1 cellular context compared by ENCODE assay signal in the genomic region with DNA sequence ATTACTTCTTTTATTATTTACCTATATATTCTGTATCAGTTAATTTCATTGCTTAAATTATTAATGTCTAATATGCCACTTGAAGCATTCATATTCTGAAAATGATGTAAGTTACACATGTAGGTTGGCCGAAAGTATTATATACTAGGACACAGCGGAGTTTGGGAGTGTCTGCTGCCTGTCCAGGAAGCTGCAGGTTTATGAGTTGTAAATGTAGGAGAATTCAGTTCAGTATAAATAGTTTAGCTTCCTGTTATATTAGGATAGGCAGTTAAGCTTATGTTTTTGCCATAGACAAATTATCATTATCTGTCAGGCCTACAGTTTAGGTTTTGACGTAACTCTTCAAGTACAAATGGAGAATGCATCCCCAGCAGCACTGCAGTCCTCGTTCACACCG.
TF ChIP-seq lines count a peak whose summit lies in the region.

No MANE protein-coding gene starts in this region.

TF ChIP-seq in A549, 52 proteins besides CTCF, POLR2A, EP300 and RAD21 (continued from another document):
- TF ChIP-seq, protein P1, sequence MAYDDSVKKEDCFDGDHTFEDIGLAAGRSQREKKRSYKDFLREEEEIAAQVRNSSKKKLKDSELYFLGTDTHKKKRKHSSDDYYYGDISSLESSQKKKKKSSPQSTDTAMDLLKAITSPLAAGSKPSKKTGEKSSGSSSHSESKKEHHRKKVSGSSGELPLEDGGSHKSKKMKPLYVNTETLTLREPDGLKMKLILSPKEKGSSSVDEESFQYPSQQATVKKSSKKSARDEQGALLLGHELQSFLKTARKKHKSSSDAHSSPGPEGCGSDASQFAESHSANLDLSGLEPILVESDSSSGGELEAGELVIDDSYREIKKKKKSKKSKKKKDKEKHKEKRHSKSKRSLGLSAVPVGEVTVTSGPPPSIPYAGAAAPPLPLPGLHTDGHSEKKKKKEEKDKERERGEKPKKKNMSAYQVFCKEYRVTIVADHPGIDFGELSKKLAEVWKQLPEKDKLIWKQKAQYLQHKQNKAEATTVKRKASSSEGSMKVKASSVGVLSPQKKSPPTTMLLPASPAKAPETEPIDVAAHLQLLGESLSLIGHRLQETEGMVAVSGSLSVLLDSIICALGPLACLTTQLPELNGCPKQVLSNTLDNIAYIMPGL (CRISPR knock-in tag; IDR thresholded peaks at IDR 0.05; ENCODE audit: borderline replicate concordance): no peak
- TF ChIP-seq POLR2AphosphoS2 (conservative IDR thresholded peaks at IDR 0.05; ENCODE audit: low read length): no peak
- no peak for TF ChIP-seq ZFP36 (IDR thresholded peaks at IDR 0.05; ENCODE audit: borderline replicate concordance, partially characterized antibody)
- TF ChIP-seq ZSCAN20 (CRISPR knock-in tag; IDR thresholded peaks at IDR 0.05): no peak
- TF ChIP-seq TFCP2L1 (CRISPR knock-in tag; IDR thresholded peaks at IDR 0.05): no peak
- TF ChIP-seq, protein P2, sequence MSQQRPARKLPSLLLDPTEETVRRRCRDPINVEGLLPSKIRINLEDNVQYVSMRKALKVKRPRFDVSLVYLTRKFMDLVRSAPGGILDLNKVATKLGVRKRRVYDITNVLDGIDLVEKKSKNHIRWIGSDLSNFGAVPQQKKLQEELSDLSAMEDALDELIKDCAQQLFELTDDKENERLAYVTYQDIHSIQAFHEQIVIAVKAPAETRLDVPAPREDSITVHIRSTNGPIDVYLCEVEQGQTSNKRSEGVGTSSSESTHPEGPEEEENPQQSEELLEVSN (IDR thresholded peaks at IDR 0.05; ENCODE audit: borderline replicate concordance, low read depth): no peak
- no peak for TF ChIP-seq CHD4 (IDR thresholded peaks at IDR 0.05; ENCODE audit: borderline replicate concordance)
- TF ChIP-seq RNF2 (IDR thresholded peaks at IDR 0.05; ENCODE audit: borderline replicate concordance, low read depth): no peak
- no peak for TF ChIP-seq JUN (IDR thresholded peaks at IDR 0.05)
- no peak for TF ChIP-seq EHMT2 (IDR thresholded peaks at IDR 0.05; ENCODE audit: low read depth)
- TF ChIP-seq FOXS1 (CRISPR knock-in tag; IDR thresholded peaks at IDR 0.05): no peak
